10 cellular contexts compared by ENCODE assay signal in genomic region chr9:15308511-15308910, GRCh38. TPM values are rescaled to one million over a fixed set of nuclear protein-coding genes. Genes with fewer than 3 reads are reported as not detected.
DNase-seq lines count a peak whose midpoint lies in the region; ATAC-seq and TF ChIP-seq lines count a peak whose summit lies in the region.
"Had no signal": no experiment of that assay in that cellular context is flagged by ENCODE, and none has a peak within 500 bp of the region (broad histone marks: within the 10 kb centered on the region; RNA-seq: fewer than 3 reads in every experiment).

No MANE protein-coding gene starts in this region.

- no peak overlapping the region for H3K9ac ChIP-seq in fibroblast of lung (ENCODE audit: insufficient read depth, low read length)

- H3K27me3 Mint-ChIP-seq in activated CD4-positive, alpha-beta T cell treated with anti-CD3 and anti-CD28 coated beads, Interleukin-2, amount 10 ng/mL, durations not matched to agents 7 days and 5 days, result no peaks in the 10 kb centered on the region
- no peaks in the 10 kb centered on the region for H3K27me3 Mint-ChIP-seq in T-helper 17 cell
- H3K27me3 Mint-ChIP-seq in osteocyte (ENCODE audit: unreplicated experiment), result no peaks in the 10 kb centered on the region

- POLR2A ChIA-PET in activated CD4-positive, alpha-beta T cell treated with anti-CD3 and anti-CD28 coated beads, Interleukin-2, amount 10 ng/mL, durations not matched to agents 7 days and 5 days (lab: Charles Lee), result no interaction called here

- no peak overlapping the region for H3K4me3 Mint-ChIP-seq in activated CD4-positive, alpha-beta T cell treated with anti-CD3 and anti-CD28 coated beads, Interleukin-2, amount 10 ng/mL, durations not matched to agents 7 days and 5 days
- H3K4me3 Mint-ChIP-seq in T-helper 17 cell (peak overlapping the region; percentile 43), osteocyte (ENCODE audit: unreplicated experiment) (no peak overlapping the region)

- CTCF ChIA-PET in activated CD4-positive, alpha-beta T cell treated with anti-CD3 and anti-CD28 coated beads, Interleukin-2, amount 10 ng/mL, durations not matched to agents 7 days and 5 days (lab: Charles Lee), result interaction anchor here (2.8 kb wide), 1 partner anchor 10 kb away, joined by 12 read pairs; no protein-coding TSS in a partner anchor

- peak overlapping the region; percentile 97 for H3K27ac Mint-ChIP-seq in activated CD4-positive, alpha-beta T cell treated with anti-CD3 and anti-CD28 coated beads, Interleukin-2, amount 10 ng/mL, durations not matched to agents 7 days and 5 days
- H3K27ac Mint-ChIP-seq in T-helper 17 cell (peak overlapping the region; percentile 92), osteocyte (ENCODE audit: unreplicated experiment) (peak overlapping the region; percentile 80)

- no peaks in the 10 kb centered on the region for H4K20me1 ChIP-seq in fibroblast of lung (ENCODE audit: control insufficient read depth, extremely low read depth, insufficient read depth, low read length)

- H3K9me3 ChIP-seq in T-helper 17 cell (ENCODE audit: control insufficient read depth, low read length, poor library complexity, severe bottlenecking), result no peaks in the 10 kb centered on the region
- no peaks in the 10 kb centered on the region for H3K9me3 ChIP-seq in fibroblast of lung (ENCODE audit: control insufficient read depth, insufficient read depth, low read depth, low read length)
- H3K9me3 ChIP-seq: HAP-1 had no signal

- H2AFZ ChIP-seq in fibroblast of lung (ENCODE audit: low read length), result no peak overlapping the region

- no peak for DNase-seq in activated CD4-positive, alpha-beta T cell treated with anti-CD3 and anti-CD28 coated beads, Interleukin-2, amount 10 ng/mL, durations not matched to agents 7 days and 5 days
- no peak for DNase-seq in activated CD4-positive, alpha-beta T cell treated with anti-CD3 and anti-CD28 coated beads, Interleukin-2, amount 50 U/mL, for 48 hours
- no peak for DNase-seq in T-helper 17 cell
- DNase-seq in fibroblast of lung (ENCODE audit: low read depth in 2 of 2), result peak; percentile 68 to 82
- DNase-seq in osteocyte (ENCODE audit: extremely low spot score, unreplicated experiment), result no peak
- no peak for DNase-seq in NK-92 treated with Interleukin-12 subunit alpha and Interleukin-12 subunit beta, amount 100 ng/mL, for 24 hours (lab: John Stamatoyannopoulos, UW)
- no peak for DNase-seq in COLO668 (lab: John Stamatoyannopoulos, UW; ENCODE audit: unreplicated experiment)
- DNase-seq: stimulated activated CD4-positive, alpha-beta T cell treated with anti-CD3 and anti-CD28 coated beads, Interleukin-2, amount 100 ng/mL, for 48 hours had no signal

- no peak overlapping the region for H3K4me3 ChIP-seq in fibroblast of lung (replicated peaks in 1 of 4; ENCODE audit: control extremely low read depth in 1 of 4, insufficient read depth in 1 of 4, low read depth in 3 of 4, low read length in 4 of 4)
- H3K4me3 ChIP-seq: HAP-1 had no signal

- no peak overlapping the region for H3K27ac ChIP-seq in fibroblast of lung (ENCODE audit: insufficient read depth, low read length)

- no peaks in the 10 kb centered on the region for H3K36me3 ChIP-seq in fibroblast of lung (ENCODE audit: control insufficient read depth, insufficient read depth, low read length)
- H3K36me3 ChIP-seq: HAP-1 had no signal

- no peaks in the 10 kb centered on the region for H3K27me3 ChIP-seq in fibroblast of lung (ENCODE audit: control insufficient read depth, insufficient read depth, low read length)

- H3K4me1 ChIP-seq in fibroblast of lung (ENCODE audit: control insufficient read depth, extremely low read depth, insufficient read depth, low read length), result peaks cover 5% of the 10 kb centered on the region

- no peaks in the 10 kb centered on the region for H3K79me2 ChIP-seq in fibroblast of lung (ENCODE audit: control insufficient read depth, insufficient read depth, low read length)

- no peak overlapping the region for H3K4me2 ChIP-seq in fibroblast of lung (ENCODE audit: extremely low read depth, insufficient read depth, low read length)

- TF ChIP-seq CTCF in fibroblast of lung (conservative IDR thresholded peaks at IDR 0.05 in 1 of 2, IDR thresholded peaks at IDR 0.05 in 1 of 2; ENCODE audit: low read depth in 1 of 2, low read length in 2 of 2) (no peak), osteocyte (IDR thresholded peaks at IDR 0.05) (no peak)

- H3K9me3 Mint-ChIP-seq in activated CD4-positive, alpha-beta T cell treated with anti-CD3 and anti-CD28 coated beads, Interleukin-2, amount 10 ng/mL, durations not matched to agents 7 days and 5 days, result peaks cover 8% of the 10 kb centered on the region
- peaks cover 6% of the 10 kb centered on the region for H3K9me3 Mint-ChIP-seq in osteocyte (ENCODE audit: unreplicated experiment)

- peaks cover 65% of the 10 kb centered on the region for H3K4me1 Mint-ChIP-seq in activated CD4-positive, alpha-beta T cell treated with anti-CD3 and anti-CD28 coated beads, Interleukin-2, amount 10 ng/mL, durations not matched to agents 7 days and 5 days
- H3K4me1 Mint-ChIP-seq in T-helper 17 cell (peaks cover 42% of the 10 kb centered on the region), osteocyte (ENCODE audit: unreplicated experiment) (peaks cover 38% of the 10 kb centered on the region)

- peaks cover 24% of the 10 kb centered on the region for H3K36me3 Mint-ChIP-seq in activated CD4-positive, alpha-beta T cell treated with anti-CD3 and anti-CD28 coated beads, Interleukin-2, amount 10 ng/mL, durations not matched to agents 7 days and 5 days (ENCODE audit: low read depth)
- peaks cover 4% of the 10 kb centered on the region for H3K36me3 Mint-ChIP-seq in T-helper 17 cell (ENCODE audit: low read depth)
- H3K36me3 Mint-ChIP-seq in osteocyte (ENCODE audit: unreplicated experiment), result peaks cover 12% of the 10 kb centered on the region

- ATAC-seq in T-helper 17 cell (no peak), HG03521 (IDR thresholded peaks at IDR 0.05; ENCODE audit: unreplicated experiment) (no peak)

RNA-seq across cellular contexts. Expression of gene TTC39B, which starts 1.5 kb away (rescaled TPM):
- total RNA-seq in activated CD4-positive, alpha-beta T cell treated with anti-CD3 and anti-CD28 coated beads, Interleukin-2, amount 10 ng/mL, durations not matched to agents 7 days and 5 days, result 10 to 100 TPM; 25.5 to 27.0 TPM
- total RNA-seq in T-helper 17 cell, result 10 to 100 TPM; 28.7 to 35.6 TPM
- total RNA-seq in fibroblast of lung, result 12.1 and 16.8 TPM in 2 replicates
- 4.1 and 6.2 TPM in 2 replicates for polyA plus RNA-seq in fibroblast of lung
- 3.5 and 5.0 TPM in 2 replicates for polyA plus RNA-seq in fibroblast of lung (2012)
- polyA minus RNA-seq in fibroblast of lung (ENCODE audit: low replicate concordance), result 1.6 and 9.5 TPM in 2 replicates
- 24.9 and 25.5 TPM in 2 replicates for total RNA-seq in osteocyte

Comparison
In these comparisons a context has a peak if more than half of its experiments do, and no peak if none do; other contexts are left out.
1. DNase-seq: peak in fibroblast of lung (2 of 2); none in activated CD4-positive, alpha-beta T cell treated with anti-CD3 and anti-CD28 coated beads, Interleukin-2, amount 10 ng/mL, durations not matched to agents 7 days and 5 days (single experiment), activated CD4-positive, alpha-beta T cell treated with anti-CD3 and anti-CD28 coated beads, Interleukin-2, amount 50 U/mL, for 48 hours (0 of 2), T-helper 17 cell (0 of 3), osteocyte (single experiment), NK-92 treated with Interleukin-12 subunit alpha and Interleukin-12 subunit beta, amount 100 ng/mL, for 24 hours (single experiment) and COLO668 (single experiment).
2. Peak in every context shown above with its lines, with median percentiles within 50 percentile points of each other: H3K27ac Mint-ChIP-seq.